In the genomic region with DNA sequence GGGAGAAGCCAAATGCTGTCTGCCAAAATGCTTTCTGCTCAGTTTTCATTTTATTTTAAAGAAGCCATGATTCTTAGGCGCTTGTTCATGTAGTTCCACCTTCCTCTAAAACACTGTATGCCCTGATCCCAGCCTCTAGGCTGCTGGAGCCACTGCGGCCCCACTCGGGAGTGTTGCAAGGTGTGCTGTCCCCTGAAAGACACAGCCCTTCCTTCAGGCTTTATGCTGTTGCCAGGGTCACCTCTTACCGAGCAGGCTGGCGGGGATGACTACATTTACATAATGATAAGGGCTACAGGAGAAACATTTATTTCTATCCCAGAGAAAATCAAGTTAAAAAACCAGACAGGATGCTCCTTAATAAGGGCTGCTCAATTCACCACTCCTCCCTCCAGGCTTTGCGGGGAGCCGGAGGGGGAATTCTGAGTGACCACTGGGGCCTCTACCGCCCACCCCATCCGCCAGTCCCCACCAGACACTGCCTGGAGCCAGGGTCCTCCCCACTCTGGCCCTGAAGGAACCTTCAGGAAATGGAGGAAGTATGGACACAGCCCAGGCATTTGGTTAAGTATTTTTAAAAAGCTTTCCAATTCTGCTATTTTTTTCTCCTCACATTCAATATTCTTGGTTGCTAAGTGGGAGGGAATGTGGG, we compare ENCODE assay signal across 21 cellular contexts.
A peak's percentile ranks its signal among the peaks of the same experiment; 100 is the strongest.
DNase-seq lines count a peak whose midpoint lies in the region; ATAC-seq, FAIRE-seq and TF ChIP-seq lines count a peak whose summit lies in the region.
"Had no signal": no experiment of that assay in that cellular context is flagged by ENCODE, and none has a peak within 500 bp of the region (broad histone marks: within the 10 kb centered on the region; RNA-seq: fewer than 3 reads in every experiment).

No MANE protein-coding gene starts in this region.

- TF ChIP-seq POLR2A in right lobe of liver (IDR thresholded peaks at IDR 0.05) (no peak), HepG2 (IDR thresholded peaks at IDR 0.05; ENCODE audit: insufficient read depth in 1 of 2, low read depth in 2 of 2, low read length in 2 of 2) (no peak), heart left ventricle (IDR thresholded peaks at IDR 0.05) (no peak)

- DNase-seq in right lobe of liver (peak in 2 of 3 donors; percentile 29 to 37), HepG2 (ENCODE audit: low spot score) (no peak), heart left ventricle (peak in 2 of 5 donors; percentile 57 to 62), neuronal stem cell (ENCODE audit: low spot score) (no peak), activated gamma-delta T cell treated with Interleukin-2 at 50 U/mL for 16 hours (no peak)
- DNase-seq in effector CD4-positive, alpha-beta T cell, result no peak
- no peak for DNase-seq in activated CD8-positive, alpha-beta memory T cell treated with anti-CD3 and anti-CD28 coated beads, Interleukin-2, amount 10 ng/mL, durations not matched to agents 7 days and 5 days
- DNase-seq: activated effector memory CD4-positive, alpha-beta T cell treated with anti-CD3 and anti-CD28 coated beads, Interleukin-2, amount 50 U/mL, for 16 hours; KBM-7; NCI-H1105; NCI-H345; posterior cingulate gyrus; SHP77 treated with DMSO at 0.1 percent for 48 hours; stimulated activated naive CD4-positive, alpha-beta T cell treated with Interleukin-2 at 50 U/mL for 16 hours; T-helper 2 cell; uterus had no signal

- H4K91ac ChIP-seq in neuronal stem cell (ENCODE audit: low read depth, low read length, poor library complexity), result no peak overlapping the region

- no peak for FAIRE-seq in HepG2 (lab: Jason Lieb, UNC)
- FAIRE-seq: A549 had no signal

- H2BK5ac ChIP-seq in neuronal stem cell (ENCODE audit: low read length), result no peak overlapping the region

- H3K9me3 ChIP-seq in right lobe of liver (no peaks in the 10 kb centered on the region), HepG2 (ENCODE audit: low read length) (no peaks in the 10 kb centered on the region), heart left ventricle (no peaks in the 10 kb centered on the region), neuronal stem cell (replicated peaks in 1 of 2; ENCODE audit: control insufficient read depth in 2 of 2, insufficient read depth in 1 of 2, low read depth in 1 of 2, low read length in 2 of 2) (no peaks in the 10 kb centered on the region)
- H3K9me3 ChIP-seq: A549, uterus had no signal

- no peaks in the 10 kb centered on the region for H3K79me1 ChIP-seq in neuronal stem cell (ENCODE audit: low read depth, low read length)

- no peak overlapping the region for H4K8ac ChIP-seq in neuronal stem cell (ENCODE audit: low read depth, low read length)

- H3K4me3 Mint-ChIP-seq in activated CD8-positive, alpha-beta memory T cell treated with anti-CD3 and anti-CD28 coated beads, Interleukin-2, amount 10 ng/mL, durations not matched to agents 7 days and 5 days, result no peak overlapping the region

- no peak overlapping the region for H2BK120ac ChIP-seq in neuronal stem cell (ENCODE audit: low read depth, low read length)

- no peak overlapping the region for H2AK5ac ChIP-seq in neuronal stem cell (ENCODE audit: low read depth, low read length)

- H3K27ac ChIP-seq in right lobe of liver, result no peak overlapping the region
- H3K27ac ChIP-seq in HepG2 (ENCODE audit: extremely low read length, insufficient read depth, low read length), result no peak overlapping the region
- H3K27ac ChIP-seq in heart left ventricle, result peak overlapping the region in 9 of 12 donors; percentile 11 to 81 (median 66)
- no peak overlapping the region for H3K27ac ChIP-seq in neuronal stem cell (replicated peaks; ENCODE audit: low read length)
- H3K27ac ChIP-seq: A549, C4-2B, hepatocyte, uterus had no signal

- ATAC-seq in right lobe of liver, result peak in 3 of 4 donors; percentile 17 to 56 (median 48)
- no peak for ATAC-seq in HepG2
- peak; percentile 29 to 77 (median 59) for ATAC-seq in heart left ventricle
- ATAC-seq in GM18498 (IDR thresholded peaks at IDR 0.05; ENCODE audit: unreplicated experiment), result no peak
- ATAC-seq in activated CD8-positive, alpha-beta memory T cell treated with anti-CD3 and anti-CD28 coated beads, Interleukin-2, amount 10 ng/mL, durations not matched to agents 7 days and 5 days, result no peak
- ATAC-seq: A549; activated CD4-positive, CD25-positive, alpha-beta regulatory T cell treated with anti-CD3 and anti-CD28 coated beads, Interleukin-2, amount 50 U/mL, for 24 hours had no signal

- no peaks in the 10 kb centered on the region for H3K36me3 Mint-ChIP-seq in activated CD8-positive, alpha-beta memory T cell treated with anti-CD3 and anti-CD28 coated beads, Interleukin-2, amount 10 ng/mL, durations not matched to agents 7 days and 5 days

- no peak overlapping the region for H3K23ac ChIP-seq in neuronal stem cell (ENCODE audit: low read depth, low read length, poor library complexity)

- H2BK12ac ChIP-seq in neuronal stem cell (ENCODE audit: low read length), result no peak overlapping the region

- in situ Hi-C loops in HepG2 (cut with HindIII; ENCODE audit: extremely low pct_ligation_motif_present, low pct_unique_long_range_greater_than_20kb), result no loop called here

- no peak for TF ChIP-seq RAD21 in HepG2 (CRISPR knock-in tag; IDR thresholded peaks at IDR 0.05)

- H3K79me2 ChIP-seq in HepG2 (ENCODE audit: insufficient read depth, low read length), result no peaks in the 10 kb centered on the region
- H3K79me2 ChIP-seq: hepatocyte had no signal

- H4K20me1 ChIP-seq in HepG2 (ENCODE audit: insufficient read depth, low read length), result no peaks in the 10 kb centered on the region

- H3K4me2 ChIP-seq in HepG2 (ENCODE audit: low read depth, low read length) (no peak overlapping the region), neuronal stem cell (ENCODE audit: insufficient read depth, low read length, poor library complexity, severe bottlenecking) (no peak overlapping the region)
- H3K4me2 ChIP-seq: A549, hepatocyte had no signal

- H3K9me3 Mint-ChIP-seq in activated CD8-positive, alpha-beta memory T cell treated with anti-CD3 and anti-CD28 coated beads, Interleukin-2, amount 10 ng/mL, durations not matched to agents 7 days and 5 days (ENCODE audit: low read depth), result no peaks in the 10 kb centered on the region

- POLR2A ChIA-PET in HepG2 (lab: Yijun Ruan, JAX), result no interaction called here

- H3K18ac ChIP-seq in neuronal stem cell (ENCODE audit: low read length), result no peak overlapping the region

- no peaks in the 10 kb centered on the region for H3K27me3 Mint-ChIP-seq in activated CD8-positive, alpha-beta memory T cell treated with anti-CD3 and anti-CD28 coated beads, Interleukin-2, amount 10 ng/mL, durations not matched to agents 7 days and 5 days

- no peaks in the 10 kb centered on the region for H3K27me3 ChIP-seq in right lobe of liver
- H3K27me3 ChIP-seq in HepG2 (ENCODE audit: control insufficient read depth in 1 of 2, insufficient read depth in 2 of 2, low read length in 2 of 2), result no peaks in the 10 kb centered on the region
- H3K27me3 ChIP-seq in heart left ventricle, result no peaks in the 10 kb centered on the region
- no peaks in the 10 kb centered on the region for H3K27me3 ChIP-seq in neuronal stem cell (ENCODE audit: control insufficient read depth in 3 of 3, insufficient read depth in 3 of 3, low read depth in 1 of 3, low read length in 3 of 3)
- H3K27me3 ChIP-seq: hepatocyte, uterus had no signal

- CTCF ChIA-PET in HepG2 (lab: Yijun Ruan, JAX; ENCODE audit: low intra/inter-chr PET ratio, low total read pairs), result no interaction called here
- CTCF ChIA-PET in activated CD8-positive, alpha-beta memory T cell treated with anti-CD3 and anti-CD28 coated beads, Interleukin-2, amount 10 ng/mL, durations not matched to agents 7 days and 5 days (lab: Charles Lee), result no interaction called here

- H3K27ac Mint-ChIP-seq in activated CD8-positive, alpha-beta memory T cell treated with anti-CD3 and anti-CD28 coated beads, Interleukin-2, amount 10 ng/mL, durations not matched to agents 7 days and 5 days, result no peak overlapping the region

- peak overlapping the region; percentile 35 for H2BK15ac ChIP-seq in neuronal stem cell (ENCODE audit: low read length)

- TF ChIP-seq CTCF in right lobe of liver (IDR thresholded peaks at IDR 0.05) (no peak), HepG2 (CRISPR knock-in tag; IDR thresholded peaks at IDR 0.05) (no peak), heart left ventricle (IDR thresholded peaks at IDR 0.05) (no peak)

- H3K4ac ChIP-seq in neuronal stem cell (ENCODE audit: low read length), result no peak overlapping the region

- no peaks in the 10 kb centered on the region for H3K4me1 Mint-ChIP-seq in activated CD8-positive, alpha-beta memory T cell treated with anti-CD3 and anti-CD28 coated beads, Interleukin-2, amount 10 ng/mL, durations not matched to agents 7 days and 5 days

- no peak overlapping the region for H3K4me3 ChIP-seq in right lobe of liver
- no peak overlapping the region for H3K4me3 ChIP-seq in HepG2 (replicated peaks in 1 of 3; ENCODE audit: insufficient read depth in 1 of 3, low read depth in 2 of 3, low read length in 3 of 3)
- peak overlapping the region in 8 of 12 donors; percentile 2 to 41 (median 22) for H3K4me3 ChIP-seq in heart left ventricle
- H3K4me3 ChIP-seq in neuronal stem cell (ENCODE audit: low read length in 2 of 2), result peak overlapping the region in 1 of 2 donors; percentile 42
- H3K4me3 ChIP-seq: A549, hepatocyte, uterus had no signal

- no peak overlapping the region for H2AFZ ChIP-seq in HepG2 (ENCODE audit: low read length)
- peak overlapping the region; percentile 75 for H2AFZ ChIP-seq in neuronal stem cell (ENCODE audit: low read length)
- H2AFZ ChIP-seq: hepatocyte had no signal

- BruUV-seq in HepG2 (replicated peaks; lab: Mats Ljungman, UMichigan), result no TSS peak

- no peaks in the 10 kb centered on the region for H3K36me3 ChIP-seq in right lobe of liver
- H3K36me3 ChIP-seq in HepG2 (replicated peaks in 1 of 2; ENCODE audit: control insufficient read depth in 1 of 2, insufficient read depth in 2 of 2, low read length in 2 of 2), result no peaks in the 10 kb centered on the region
- H3K36me3 ChIP-seq in heart left ventricle, result peaks cover 0 to 12% (median 3%) of the 10 kb centered on the region in 9 donors
- H3K36me3 ChIP-seq in neuronal stem cell (replicated peaks in 1 of 2; ENCODE audit: control insufficient read depth in 2 of 2, insufficient read depth in 2 of 2, low read length in 2 of 2), result peaks cover 0 to 15% of the 10 kb centered on the region in 2 donors
- H3K36me3 ChIP-seq: uterus had no signal

- 81% methylated on average over 5 of the region's 9 CpGs for WGBS in right lobe of liver (ENCODE audit: insufficient coverage, low coverage, low lambda C conversion rate, missing lambda C conversion rate)
- 59% methylated on average over 7 of the region's 9 CpGs for WGBS in HepG2 (ENCODE audit: low lambda C conversion rate)
- 52 to 62% (median 57%) methylated on average over 9 of the region's 9 CpGs for WGBS in heart left ventricle, 4 donors
- no CpG with 5 or more reads among the region's 9 CpGs for WGBS in neuronal stem cell (ENCODE audit: extremely low coverage in 2 of 2, insufficient read length in 2 of 2, insufficient replicate concordance in 1 of 2), 2 donors

- TF ChIP-seq EP300 in HepG2 (IDR thresholded peaks at IDR 0.05; ENCODE audit: low read depth in 2 of 2, low read length in 2 of 2) (no peak), HepG2 (CRISPR knock-in tag; IDR thresholded peaks at IDR 0.05; ENCODE audit: borderline replicate concordance) (no peak)

- intact Hi-C loops in right lobe of liver (cut with DNase I), result no loop called here
- intact Hi-C loops in HepG2 (cut with micrococcal nuclease; ENCODE audit: unreplicated experiment), result no loop called here
- intact Hi-C loops in heart left ventricle (cut with DNase I), result loop anchor here in 3 of 10 donors (5.0 to 10.0 kb wide), 3 partner anchors 81 to 221 kb away; a partner anchor contains a TSS

- H3K4me1 ChIP-seq in right lobe of liver (no peaks in the 10 kb centered on the region), HepG2 (ENCODE audit: insufficient read depth, low read length) (no peaks in the 10 kb centered on the region), heart left ventricle (peaks cover 0 to 54% (median 38%) of the 10 kb centered on the region in 12 donors), neuronal stem cell (ENCODE audit: control insufficient read depth in 2 of 2, insufficient read depth in 1 of 2, low read depth in 1 of 2, low read length in 2 of 2) (peaks cover 14 to 20% of the 10 kb centered on the region in 2 donors)
- H3K4me1 ChIP-seq: A549, uterus had no signal

- no peak overlapping the region for H3K14ac ChIP-seq in neuronal stem cell (ENCODE audit: low read length)

- no peak overlapping the region for H3K9ac ChIP-seq in HepG2 (ENCODE audit: insufficient read depth, low read depth, low read length)
- peak overlapping the region; percentile 83 for H3K9ac ChIP-seq in neuronal stem cell (ENCODE audit: low read depth, low read length, poor library complexity)

Comparison
In these comparisons a context has a peak if more than half of its experiments do, and no peak if none do; other contexts are left out.
1. ATAC-seq: peak in right lobe of liver (3 of 4) and heart left ventricle (4 of 4); none in HepG2 (single experiment), GM18498 (single experiment) and activated CD8-positive, alpha-beta memory T cell treated with anti-CD3 and anti-CD28 coated beads, Interleukin-2, amount 10 ng/mL, durations not matched to agents 7 days and 5 days (single experiment).
2. DNase-seq: peak in right lobe of liver (2 of 3); none in HepG2 (single experiment), neuronal stem cell (single experiment), effector CD4-positive, alpha-beta T cell (single experiment), activated gamma-delta T cell treated with Interleukin-2 at 50 U/mL for 16 hours (single experiment) and activated CD8-positive, alpha-beta memory T cell treated with anti-CD3 and anti-CD28 coated beads, Interleukin-2, amount 10 ng/mL, durations not matched to agents 7 days and 5 days (single experiment).
3. H3K27ac ChIP-seq: peak in heart left ventricle (9 of 12); none in right lobe of liver (0 of 3), HepG2 (single experiment) and neuronal stem cell (single experiment).
4. H3K4me3 ChIP-seq: peak in heart left ventricle (8 of 12); none in right lobe of liver (0 of 3) and HepG2 (0 of 3).